In the genomic region with DNA sequence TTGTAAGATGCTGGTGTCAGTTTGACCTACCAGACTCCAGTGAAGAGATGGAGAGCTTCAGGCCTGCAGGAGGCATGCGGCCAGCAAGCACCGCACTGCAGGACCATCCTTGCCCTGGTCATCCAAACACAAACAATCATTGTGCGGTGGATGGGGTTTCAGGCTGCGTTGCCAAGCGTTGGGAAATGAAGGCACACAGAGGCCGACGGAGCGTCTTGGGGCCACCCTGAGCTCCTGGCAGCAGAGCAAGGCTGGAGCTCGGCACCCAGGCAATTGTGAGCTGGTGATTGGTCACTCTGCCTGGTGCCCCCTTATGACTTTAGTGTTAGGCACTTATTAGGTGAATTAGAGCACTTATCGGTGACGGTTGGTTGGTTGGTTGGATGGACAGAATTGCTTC, we compare ENCODE assay signal across 27 cellular contexts.
"Had no signal": no experiment of that assay in that cellular context is flagged by ENCODE, and none has a peak within 500 bp of the region (broad histone marks: within the 10 kb centered on the region; RNA-seq: fewer than 3 reads in every experiment).

No MANE protein-coding gene starts in this region.

- H3K27ac Mint-ChIP-seq: activated CD4-positive, alpha-beta memory T cell treated with anti-CD3 and anti-CD28 coated beads for 36 hours; activated CD4-positive, alpha-beta T cell treated with anti-CD3 and anti-CD28 coated beads for 36 hours; activated CD4-positive, alpha-beta T cell treated with anti-CD3 and anti-CD28 coated beads, Interleukin-2, amount 10 ng/mL, durations not matched to agents 24 days and 14 days; activated CD8-positive, alpha-beta memory T cell treated with anti-CD3 and anti-CD28 coated beads, Interleukin-2, amount 10 ng/mL, durations not matched to agents 7 days and 5 days; activated CD8-positive, alpha-beta T cell treated with anti-CD3 and anti-CD28 coated beads, Interleukin-2, amount 10 ng/mL, durations not matched to agents 7 days and 5 days; activated naive CD4-positive, alpha-beta T cell treated with anti-CD3 and anti-CD28 coated beads for 36 hours; activated naive CD4-positive, alpha-beta T cell treated with anti-CD3 and anti-CD28 coated beads, Interleukin-2, amount 50 U/mL, for 24 hours; activated naive CD8-positive, alpha-beta T cell treated with anti-CD3 and anti-CD28 coated beads for 36 hours; activated naive CD8-positive, alpha-beta T cell treated with anti-CD3 and anti-CD28 coated beads, Interleukin-2, amount 50 U/mL, for 24 hours; activated T-helper 1 cell treated with anti-CD3 and anti-CD28 coated beads, Interleukin-12 subunit alpha, Interleukin-12 subunit beta, Interleukin-2, Interleukin-4 antibody, amounts not matched to agents 30 ng/mL and 10 ng/mL and 1 ng/mL, durations not matched to agents 14 hours and 24 hours and 36 hours; activated T-helper 2 cell treated with anti-CD3 and anti-CD28 coated beads, Interferon-gamma antibody, Interleukin-2, Interleukin-4, amounts not matched to agents 10 μg/mL and 5 μg/mL and 100 μg/mL, durations not matched to agents 14 hours and 24 hours and 36 hours; endodermal cell had no signal

- H3K9me3 Mint-ChIP-seq: activated CD4-positive, alpha-beta memory T cell treated with anti-CD3 and anti-CD28 coated beads for 36 hours; activated CD4-positive, alpha-beta T cell treated with anti-CD3 and anti-CD28 coated beads, Interleukin-2, amount 10 ng/mL, durations not matched to agents 24 days and 14 days; activated naive CD4-positive, alpha-beta T cell treated with anti-CD3 and anti-CD28 coated beads for 36 hours; activated naive CD4-positive, alpha-beta T cell treated with anti-CD3 and anti-CD28 coated beads, Interleukin-2, amount 50 U/mL, for 24 hours; activated naive CD8-positive, alpha-beta T cell treated with anti-CD3 and anti-CD28 coated beads for 36 hours; activated naive CD8-positive, alpha-beta T cell treated with anti-CD3 and anti-CD28 coated beads, Interleukin-2, amount 50 U/mL, for 24 hours; activated T-helper 1 cell treated with anti-CD3 and anti-CD28 coated beads, Interleukin-12 subunit alpha, Interleukin-12 subunit beta, Interleukin-2, Interleukin-4 antibody, amounts not matched to agents 30 ng/mL and 10 ng/mL and 1 ng/mL, durations not matched to agents 14 hours and 24 hours and 36 hours; activated T-helper 2 cell treated with anti-CD3 and anti-CD28 coated beads, Interferon-gamma antibody, Interleukin-2, Interleukin-4, amounts not matched to agents 10 μg/mL and 5 μg/mL and 100 μg/mL, durations not matched to agents 14 hours and 24 hours and 36 hours; central memory CD8-positive, alpha-beta T cell; endodermal cell had no signal

- H3K36me3 Mint-ChIP-seq: activated CD4-positive, alpha-beta memory T cell treated with anti-CD3 and anti-CD28 coated beads for 36 hours; activated CD8-positive, alpha-beta memory T cell treated with anti-CD3 and anti-CD28 coated beads, Interleukin-2, amount 10 ng/mL, durations not matched to agents 7 days and 5 days; activated naive CD4-positive, alpha-beta T cell treated with anti-CD3 and anti-CD28 coated beads, Interleukin-2, amount 50 U/mL, for 24 hours; activated naive CD8-positive, alpha-beta T cell treated with anti-CD3 and anti-CD28 coated beads for 36 hours had no signal

- H3K36me3 ChIP-seq: adrenal gland, ascending aorta, brain microvascular endothelial cell had no signal

- H3K4me1 Mint-ChIP-seq: activated CD4-positive, alpha-beta T cell treated with anti-CD3 and anti-CD28 coated beads for 36 hours; activated CD4-positive, alpha-beta T cell treated with anti-CD3 and anti-CD28 coated beads, Interleukin-2, amount 10 ng/mL, durations not matched to agents 24 days and 14 days; activated CD8-positive, alpha-beta memory T cell treated with anti-CD3 and anti-CD28 coated beads, Interleukin-2, amount 10 ng/mL, durations not matched to agents 7 days and 5 days; activated naive CD4-positive, alpha-beta T cell treated with anti-CD3 and anti-CD28 coated beads, Interleukin-2, amount 50 U/mL, for 24 hours; activated naive CD8-positive, alpha-beta T cell treated with anti-CD3 and anti-CD28 coated beads for 36 hours; activated naive CD8-positive, alpha-beta T cell treated with anti-CD3 and anti-CD28 coated beads, Interleukin-2, amount 50 U/mL, for 24 hours; central memory CD8-positive, alpha-beta T cell had no signal

- H3K4me1 ChIP-seq: adrenal gland, ascending aorta had no signal

- H3K4me3 ChIP-seq: adrenal gland, ascending aorta, coronary artery had no signal

- H3K27ac ChIP-seq: adrenal gland, ascending aorta, brain microvascular endothelial cell, coronary artery had no signal

- H3K27me3 ChIP-seq: adrenal gland, ascending aorta, brain microvascular endothelial cell had no signal

- H3K9me3 ChIP-seq: adrenal gland, ascending aorta had no signal

- DNase-seq: activated CD4-positive, alpha-beta memory T cell treated with anti-CD3 and anti-CD28 coated beads for 36 hours; activated CD4-positive, alpha-beta T cell treated with anti-CD3 and anti-CD28 coated beads for 36 hours; activated CD4-positive, alpha-beta T cell treated with anti-CD3 and anti-CD28 coated beads, Interleukin-2, amount 10 ng/mL, durations not matched to agents 24 days and 14 days; activated CD4-positive, CD25-positive, alpha-beta regulatory T cell; activated CD4-positive, CD25-positive, alpha-beta regulatory T cell treated with anti-CD3 and anti-CD28 coated beads, Interleukin-2, amount 50 U/mL, for 72 hours; activated CD8-positive, alpha-beta memory T cell treated with anti-CD3 and anti-CD28 coated beads, Interleukin-2, amount 10 ng/mL, durations not matched to agents 7 days and 5 days; activated CD8-positive, alpha-beta memory T cell treated with anti-CD3 and anti-CD28 coated beads, Interleukin-2, amount 50 U/mL, for 4 hours; activated CD8-positive, alpha-beta T cell treated with anti-CD3 and anti-CD28 coated beads, Interleukin-2, amount 10 ng/mL, durations not matched to agents 7 days and 5 days; activated effector memory CD4-positive, alpha-beta T cell treated with anti-CD3 and anti-CD28 coated beads, Interleukin-2, amount 50 U/mL, for 16 hours; activated naive CD4-positive, alpha-beta T cell treated with anti-CD3 and anti-CD28 coated beads for 36 hours; activated naive CD8-positive, alpha-beta T cell treated with anti-CD3 and anti-CD28 coated beads for 36 hours; activated naive CD8-positive, alpha-beta T cell treated with anti-CD3 and anti-CD28 coated beads, Interleukin-2, amount 50 U/mL, for 24 hours; activated T-cell treated with anti-CD3 and anti-CD28 coated beads, Interleukin-2, amount 50 U/mL, for 1 hour; activated T-cell treated with anti-CD3 and anti-CD28 coated beads, Interleukin-2, amount 50 U/mL, for 48 hours; adrenal gland; brain microvascular endothelial cell; dermis blood vessel endothelial cell; effector memory CD4-positive, alpha-beta T cell; endodermal cell; foreskin fibroblast; T-helper 2 cell had no signal

- H3K4me3 Mint-ChIP-seq: activated CD4-positive, alpha-beta memory T cell treated with anti-CD3 and anti-CD28 coated beads for 36 hours; activated CD4-positive, alpha-beta T cell treated with anti-CD3 and anti-CD28 coated beads for 36 hours; activated CD4-positive, alpha-beta T cell treated with anti-CD3 and anti-CD28 coated beads, Interleukin-2, amount 10 ng/mL, durations not matched to agents 24 days and 14 days; activated CD8-positive, alpha-beta memory T cell treated with anti-CD3 and anti-CD28 coated beads, Interleukin-2, amount 10 ng/mL, durations not matched to agents 7 days and 5 days; activated CD8-positive, alpha-beta T cell treated with anti-CD3 and anti-CD28 coated beads, Interleukin-2, amount 10 ng/mL, durations not matched to agents 7 days and 5 days; activated naive CD4-positive, alpha-beta T cell treated with anti-CD3 and anti-CD28 coated beads for 36 hours; activated naive CD4-positive, alpha-beta T cell treated with anti-CD3 and anti-CD28 coated beads, Interleukin-2, amount 50 U/mL, for 24 hours; activated naive CD8-positive, alpha-beta T cell treated with anti-CD3 and anti-CD28 coated beads for 36 hours; activated naive CD8-positive, alpha-beta T cell treated with anti-CD3 and anti-CD28 coated beads, Interleukin-2, amount 50 U/mL, for 24 hours; activated T-helper 1 cell treated with anti-CD3 and anti-CD28 coated beads, Interleukin-12 subunit alpha, Interleukin-12 subunit beta, Interleukin-2, Interleukin-4 antibody, amounts not matched to agents 30 ng/mL and 10 ng/mL and 1 ng/mL, durations not matched to agents 14 hours and 24 hours and 36 hours; central memory CD8-positive, alpha-beta T cell; endodermal cell had no signal

- H3K27me3 Mint-ChIP-seq: activated CD4-positive, alpha-beta T cell treated with anti-CD3 and anti-CD28 coated beads for 36 hours; activated CD4-positive, alpha-beta T cell treated with anti-CD3 and anti-CD28 coated beads, Interleukin-2, amount 10 ng/mL, durations not matched to agents 24 days and 14 days had no signal
